Comparison of ENCODE assay signal across 8 cellular contexts in the genomic region with DNA sequence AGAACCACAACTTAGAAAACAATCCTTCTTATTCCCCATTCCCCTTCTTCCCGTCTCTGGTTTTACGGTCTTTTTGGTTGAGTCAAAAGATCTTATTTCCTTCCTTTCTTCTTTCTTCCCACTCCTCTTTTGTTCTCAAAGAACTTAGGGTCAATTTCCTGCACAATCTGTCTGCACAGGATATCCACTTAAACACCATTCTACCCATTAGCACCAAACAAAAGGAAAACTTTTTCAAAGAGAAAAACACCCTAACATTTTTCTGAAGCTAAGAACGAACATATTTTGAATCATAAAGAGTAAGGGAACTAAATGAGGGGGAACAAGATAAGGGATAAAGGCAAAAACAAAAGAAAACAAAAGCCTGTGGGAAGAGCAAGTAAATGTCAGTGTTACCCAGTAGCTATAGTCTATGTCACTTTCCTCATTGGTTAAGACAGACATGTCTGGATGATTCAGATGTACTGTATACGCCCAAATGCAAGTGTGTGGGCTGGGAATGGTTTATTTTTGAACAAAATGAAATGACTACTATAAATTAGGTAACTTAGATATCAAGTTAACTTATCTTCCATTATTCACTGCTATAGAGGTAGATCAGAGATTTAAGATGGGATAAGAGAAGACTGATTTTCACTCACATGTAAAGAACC. TPM values are rescaled to one million over a fixed set of nuclear protein-coding genes. Genes with fewer than 3 reads are reported as not detected.
A peak's percentile ranks its signal among the peaks of the same experiment; 100 is the strongest.
DNase-seq lines count a peak whose midpoint lies in the region; ATAC-seq and TF ChIP-seq lines count a peak whose summit lies in the region.

No MANE protein-coding gene starts in this region.

- H4K20me1 ChIP-seq in mammary epithelial cell (ENCODE audit: insufficient read depth, low read length) = peaks cover 2% of the 10 kb centered on the region

- H3K9me3 Mint-ChIP-seq in Calu3 (ENCODE audit: low read depth, unreplicated experiment) = peaks cover 4% of the 10 kb centered on the region
- peaks cover 7% of the 10 kb centered on the region for H3K9me3 Mint-ChIP-seq in nephron

- H3K4me2 ChIP-seq in mammary epithelial cell (ENCODE audit: insufficient read depth, low read depth, low read length) = peak overlapping the region; percentile 90

- BruUV-seq in Calu3 (replicated peaks; lab: Mats Ljungman, UMichigan) (no TSS peak), mammary epithelial cell (replicated peaks; lab: Mats Ljungman, UMichigan) (no TSS peak)

- H3K36me3 ChIP-seq in mammary epithelial cell (ENCODE audit: insufficient read depth, low read length) (peaks cover 10% of the 10 kb centered on the region), colonic mucosa (no peaks in the 10 kb centered on the region)

- peaks cover 65% of the 10 kb centered on the region for H3K79me2 ChIP-seq in mammary epithelial cell (ENCODE audit: insufficient read depth, low read length)

- H3K9ac ChIP-seq in mammary epithelial cell (ENCODE audit: insufficient read depth, low read length) = peak overlapping the region; percentile 98
- no peak overlapping the region for H3K9ac ChIP-seq in colonic mucosa (ENCODE audit: low read depth in 2 of 2, low read length in 2 of 2)

- TF ChIP-seq CTCF in Calu3 (IDR thresholded peaks at IDR 0.05; ENCODE audit: unreplicated experiment) = no peak
- no peak for TF ChIP-seq CTCF in mammary epithelial cell (conservative IDR thresholded peaks at IDR 0.05 in 1 of 2, IDR thresholded peaks at IDR 0.05 in 1 of 2; ENCODE audit: extremely low read depth in 1 of 2, insufficient read depth in 1 of 2, low read depth in 1 of 2, low read length in 2 of 2)
- no peak for TF ChIP-seq CTCF in nephron (IDR thresholded peaks at IDR 0.05; ENCODE audit: unreplicated experiment in 3 of 3)
- no peak for TF ChIP-seq CTCF in colonic mucosa (IDR thresholded peaks at IDR 0.05)

- H3K9me3 ChIP-seq in mammary epithelial cell (replicated peaks; ENCODE audit: insufficient read depth, low read length) (no peaks in the 10 kb centered on the region), colonic mucosa (no peaks in the 10 kb centered on the region)

- dilution Hi-C loops in mammary epithelial cell (cut with HindIII; ENCODE audit: low sequenced_read_pairs) = no loop called here

- H3K4me3 ChIP-seq in mammary epithelial cell (replicated peaks in 1 of 3; ENCODE audit: insufficient read depth in 1 of 3, low read depth in 2 of 3, low read length in 3 of 3) = peak overlapping the region; percentile 68 to 100 (median 82)
- no peak overlapping the region for H3K4me3 ChIP-seq in colonic mucosa

- CTCF ChIA-PET in Calu3 (lab: Charles Lee) (interaction anchor here (0.6 to 1.6 kb wide), 4 partner anchors 13 to 92 kb away, joined by 4 read pairs; no protein-coding TSS in a partner anchor), mammary epithelial cell (lab: Charles Lee; ENCODE audit: low non-redundant PET) (interaction anchor here (0.5 to 0.6 kb wide), 2 partner anchors 29 to 755 kb away, joined by 5 to 7 read pairs; no protein-coding TSS in a partner anchor)

- H3K36me3 Mint-ChIP-seq in Calu3 (ENCODE audit: insufficient read depth, unreplicated experiment) (peaks cover 33% of the 10 kb centered on the region), nephron (ENCODE audit: low read depth) (peaks cover 37% of the 10 kb centered on the region)

- H3K27me3 Mint-ChIP-seq in Calu3 (ENCODE audit: unreplicated experiment) = no peaks in the 10 kb centered on the region
- no peaks in the 10 kb centered on the region for H3K27me3 Mint-ChIP-seq in nephron (ENCODE audit: low read depth)

- peaks cover 39% of the 10 kb centered on the region for H3K4me1 Mint-ChIP-seq in Calu3 (ENCODE audit: low read depth, unreplicated experiment)
- H3K4me1 Mint-ChIP-seq in nephron = peaks cover 23% of the 10 kb centered on the region

- DNase-seq in Calu3 (no peak), NCI-H69 (lab: John Stamatoyannopoulos, UW) (peak; percentile 16), mammary epithelial cell (peak; percentile 78), NCI-H146 (lab: John Stamatoyannopoulos, UW) (no peak), GM19238 (ENCODE audit: insufficient read length, low spot score) (no peak), colonic mucosa (no peak)

- intact Hi-C loops in Calu3 (cut with micrococcal nuclease; ENCODE audit: unreplicated experiment) (loop anchor here (5.0 kb wide), 1 partner anchor 36 kb away; no protein-coding TSS in a partner anchor), mammary epithelial cell (cut with micrococcal nuclease) (loop anchor here (1.0 to 2.0 kb wide), 2 partner anchors 53 to 224 kb away; a partner anchor contains a TSS), colonic mucosa (cut with DNase I) (no loop called here)

- 33% methylated on average over 4 of the region's 4 CpGs for WGBS in mammary epithelial cell (ENCODE audit: low coverage, missing lambda C conversion rate)

- H3K4me3 Mint-ChIP-seq in Calu3 (ENCODE audit: low read depth, unreplicated experiment) = peak overlapping the region; percentile 61
- H3K4me3 Mint-ChIP-seq in nephron = peak overlapping the region in 2 of 3 experiments; percentile 14 to 53

- H3K4me1 ChIP-seq in mammary epithelial cell (ENCODE audit: insufficient read depth, low read length) = peaks cover 32% of the 10 kb centered on the region
- no peaks in the 10 kb centered on the region for H3K4me1 ChIP-seq in colonic mucosa

- H2AFZ ChIP-seq in mammary epithelial cell (ENCODE audit: low read depth, low read length) = no peak overlapping the region

- ATAC-seq in GM18858 (IDR thresholded peaks at IDR 0.05; ENCODE audit: unreplicated experiment) = no peak

- H3K27me3 ChIP-seq in mammary epithelial cell (ENCODE audit: insufficient read depth, low read length) (no peaks in the 10 kb centered on the region), colonic mucosa (no peaks in the 10 kb centered on the region)

- H3K27ac Mint-ChIP-seq in Calu3 (ENCODE audit: unreplicated experiment) (peak overlapping the region; percentile 65), nephron (peak overlapping the region; percentile 65 to 75 (median 66))

- in situ Hi-C loops in mammary epithelial cell (cut with MboI; ENCODE audit: low sequenced_read_pairs in 2 of 2) = no loop called here

- peak overlapping the region; percentile 100 for H3K27ac ChIP-seq in mammary epithelial cell (ENCODE audit: insufficient read depth, low read depth, low read length)
- no peak overlapping the region for H3K27ac ChIP-seq in colonic mucosa

RNA-seq across cellular contexts. Expression of a gene that starts 59.8 kb away (rescaled TPM):
- total RNA-seq in Calu3 (2022) = 38.8 and 40.0 TPM in 2 replicates
- total RNA-seq in mammary epithelial cell = 10 to 100 TPM; 33.5 to 38.0 TPM
- polyA plus RNA-seq in mammary epithelial cell = 34.9 TPM
- polyA minus RNA-seq in mammary epithelial cell = 96.3 TPM
- total RNA-seq in colonic mucosa = 10 to 100 TPM; 21.6 to 41.1 TPM

Comparison
In these comparisons a context has a peak if more than half of its experiments do, and no peak if none do; other contexts are left out.
1. DNase-seq: peak in NCI-H69 (single experiment) and mammary epithelial cell (single experiment); none in Calu3 (single experiment), NCI-H146 (single experiment), GM19238 (single experiment) and colonic mucosa (single experiment).